In genomic region chr12:45402288-45402687, GRCh38 we compare ENCODE assay signal across 14 cellular contexts.
"Had no signal": no experiment of that assay in that cellular context is flagged by ENCODE, and none has a peak within 500 bp of the region (broad histone marks: within the 10 kb centered on the region; RNA-seq: fewer than 3 reads in every experiment).

No MANE protein-coding gene starts in this region.

- H3K9me3 Mint-ChIP-seq: activated naive CD4-positive, alpha-beta T cell treated with anti-CD3 and anti-CD28 coated beads, Interleukin-2, amount 50 U/mL, for 72 hours; stimulated activated naive CD8-positive, alpha-beta T cell treated with anti-CD3 and anti-CD28 coated beads, Interleukin-15, Interleukin-2, amounts not matched to agents 100 ng/mL and 50 ng/mL, for 24 hours had no signal

- H3K9me3 ChIP-seq: body of pancreas, testis had no signal

- H3K4me3 ChIP-seq: body of pancreas, testis had no signal

- H3K27me3 ChIP-seq: body of pancreas, testis had no signal

- H3K4me1 ChIP-seq: testis had no signal

- H3K27ac Mint-ChIP-seq: activated naive CD4-positive, alpha-beta T cell treated with anti-CD3 and anti-CD28 coated beads, Interleukin-2, amount 50 U/mL, for 72 hours; stimulated activated naive CD8-positive, alpha-beta T cell treated with anti-CD3 and anti-CD28 coated beads, Interleukin-15, Interleukin-2, amounts not matched to agents 100 ng/mL and 50 ng/mL, for 24 hours; T-helper 17 cell had no signal

- H3K4me3 Mint-ChIP-seq: stimulated activated naive CD8-positive, alpha-beta T cell treated with anti-CD3 and anti-CD28 coated beads, Interleukin-15, Interleukin-2, amounts not matched to agents 100 ng/mL and 50 ng/mL, for 24 hours; T-helper 17 cell had no signal

- H3K27ac ChIP-seq: body of pancreas, testis had no signal

- H3K27me3 Mint-ChIP-seq: stimulated activated naive CD8-positive, alpha-beta T cell treated with anti-CD3 and anti-CD28 coated beads, Interleukin-15, Interleukin-2, amounts not matched to agents 100 ng/mL and 50 ng/mL, for 24 hours; T-helper 17 cell had no signal

- DNase-seq: activated CD4-positive, alpha-beta T cell treated with anti-CD3 and anti-CD28 coated beads, Interleukin-2, amount 50 U/mL, for 1 hour; activated effector memory CD4-positive, alpha-beta T cell treated with Interleukin-2 at 50 U/mL for 16 hours; activated T-cell treated with anti-CD3 and anti-CD28 coated beads, Interleukin-2, amount 50 U/mL, for 1 hour; amniotic stem cell; body of pancreas; cerebellar nuclear complex; dermis blood vessel endothelial cell; left colon; stimulated activated CD4-positive, alpha-beta T cell treated with anti-CD3 and anti-CD28 coated beads, Interleukin-15, amount 100 ng/mL, for 24 hours; stimulated activated CD4-positive, alpha-beta T cell treated with anti-CD3 and anti-CD28 coated beads, Interleukin-4, amount 100 ng/mL, for 24 hours; T-helper 17 cell; testis had no signal
